In the genomic region with DNA sequence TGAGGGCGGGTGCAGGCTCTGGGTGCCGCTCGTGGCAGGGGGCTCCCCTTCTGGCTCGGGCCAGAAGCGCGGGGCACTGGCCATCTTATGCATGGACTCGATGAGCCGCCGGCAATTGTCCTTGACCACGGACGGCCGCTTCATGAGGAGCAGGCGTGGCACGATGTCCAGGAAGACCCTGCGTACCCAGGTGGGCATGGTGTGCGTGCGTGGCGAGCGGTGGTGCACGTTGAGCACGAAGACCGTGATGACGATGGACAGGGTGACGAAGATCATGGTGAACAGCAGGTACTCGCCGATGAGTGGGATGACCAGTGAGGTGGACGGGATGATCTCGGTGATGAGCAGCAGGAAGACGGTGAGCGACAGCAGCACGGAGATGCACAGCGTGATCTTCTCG, we compare ENCODE assay signal across 26 cellular contexts. TPM values are rescaled to one million over a fixed set of nuclear protein-coding genes. Genes with fewer than 3 reads are reported as not detected.
"Had no signal": no experiment of that assay in that cellular context is flagged by ENCODE, and none has a peak within 500 bp of the region (broad histone marks: within the 10 kb centered on the region; RNA-seq: fewer than 3 reads in every experiment).

No MANE protein-coding gene starts in this region.

- H3K4me1 Mint-ChIP-seq: endodermal cell; natural killer cell; stimulated activated memory B cell treated with anti-CD40 and anti-IgM and Interleukin-4, amounts not matched to agents 10 μg/mL and 1 μg/mL and 100 μg/mL, for 72 hours had no signal

- H3K36me3 ChIP-seq: colonic mucosa, heart right ventricle, left lung, lower lobe of right lung, pancreas, stomach, thoracic aorta, transverse colon had no signal

- H3K27ac Mint-ChIP-seq: endodermal cell; memory B cell; mesothelial cell of epicardium; natural killer cell; progenitor cell of endocrine pancreas; stimulated activated memory B cell treated with anti-CD40 and anti-IgM and Interleukin-4, amounts not matched to agents 10 μg/mL and 1 μg/mL and 100 μg/mL, for 72 hours had no signal

- H3K9me3 ChIP-seq: colonic mucosa, heart right ventricle, left lung, lower lobe of right lung, pancreas, right lobe of liver, stomach, thoracic aorta, transverse colon had no signal

- H3K4me3 Mint-ChIP-seq: endodermal cell; memory B cell; mesothelial cell of epicardium; natural killer cell; neural crest cell; stimulated activated memory B cell treated with anti-CD40 and anti-IgM and Interleukin-4, amounts not matched to agents 10 μg/mL and 1 μg/mL and 100 μg/mL, for 72 hours had no signal

- H3K4me3 ChIP-seq: colonic mucosa, heart right ventricle, left lung, lower lobe of right lung, pancreas, right lobe of liver, stomach, thoracic aorta, transverse colon had no signal

- H3K36me3 Mint-ChIP-seq: memory B cell; mesothelial cell of epicardium; natural killer cell; stimulated activated memory B cell treated with anti-CD40 and anti-IgM and Interleukin-4, amounts not matched to agents 10 μg/mL and 1 μg/mL and 100 μg/mL, for 72 hours had no signal

- H3K4me1 ChIP-seq: colonic mucosa, left lung, pancreas, right lobe of liver had no signal

- ATAC-seq: heart right ventricle; left lung; lower lobe of right lung; natural killer cell; pancreas; stimulated activated memory B cell treated with anti-CD40 and anti-IgM and Interleukin-4, amounts not matched to agents 10 μg/mL and 1 μg/mL and 100 μg/mL, for 72 hours had no signal

- DNase-seq: colonic mucosa; effector CD4-positive, alpha-beta T cell; endodermal cell; foreskin melanocyte; hypothalamus; lower lobe of right lung; natural killer cell; occipital lobe; stimulated activated CD4-positive, alpha-beta T cell treated with anti-CD3 and anti-CD28 coated beads, Interleukin-4, amount 100 ng/mL, for 1 hour; stimulated activated CD8-positive, alpha-beta memory T cell treated with anti-CD3 and anti-CD28 coated beads, Interleukin-4, amount 100 ng/mL, for 48 hours; stomach; substantia nigra; transverse colon had no signal

- H3K27ac ChIP-seq: colonic mucosa, heart right ventricle, left lung, lower lobe of right lung, pancreas, right lobe of liver, stomach, thoracic aorta, transverse colon had no signal

- H3K27me3 ChIP-seq: colonic mucosa, right lobe of liver had no signal

RNA-seq across cellular contexts. Expression of gene CHRNA4, which starts 11.0 kb away (rescaled TPM):
- total RNA-seq: left lung, lower lobe of right lung, mucosa of gallbladder, myocyte, natural killer cell, thoracic aorta had no signal

RNA-seq across cellular contexts. Expression of gene COL20A1, which starts 57.2 kb away (rescaled TPM):
- total RNA-seq: colonic mucosa, dermis microvascular lymphatic vessel endothelial cell, left lung, lower lobe of right lung, pancreas, right lobe of liver, thoracic aorta had no signal
